ENCODE assay signal across 7 cellular contexts in genomic region chr3:49804141-49805041, GRCh38. TPM values are rescaled to one million over a fixed set of nuclear protein-coding genes. Genes with fewer than 3 reads are reported as not detected.
DNase-seq lines count a peak whose midpoint lies in the region; ATAC-seq, FAIRE-seq and TF ChIP-seq lines count a peak whose summit lies in the region.
"Had no signal": no experiment of that assay in that cellular context is flagged by ENCODE, and none has a peak within 500 bp of the region (broad histone marks: within the 10 kb centered on the region; RNA-seq: fewer than 3 reads in every experiment).

No MANE protein-coding gene starts in this region.

- POLR2A ChIA-PET in naive thymus-derived CD8-positive, alpha-beta T cell (lab: Charles Lee), result interaction anchor here (0.6 to 8.3 kb wide), 13 partner anchors 10 to 503 kb away, joined by 3 to 124 read pairs (median 7); partner anchors contain the start of genes IP6K1, MON1A, RBM6 and TRAIP

- TF ChIP-seq CTCF in astrocyte (IDR thresholded peaks at IDR 0.05; ENCODE audit: insufficient read depth, low read depth, low read length), result no peak

- peak; percentile 6 for TF ChIP-seq POLR2A in GM18526 (IDR thresholded peaks at IDR 0.05; ENCODE audit: extremely low read depth, insufficient read length)

- DNase-seq in astrocyte (ENCODE audit: low read depth), result no peak
- peak in 2 of 10 donors; percentile 15 to 29 for DNase-seq in naive thymus-derived CD8-positive, alpha-beta T cell
- DNase-seq in NCI-H2196 (lab: John Stamatoyannopoulos, UW; ENCODE audit: unreplicated experiment), result no peak
- DNase-seq in mesenteric fat pad (ENCODE audit: low spot score), result no peak

- H3K27ac ChIP-seq in astrocyte (ENCODE audit: low read depth, low read length), result no peak overlapping the region

- H3K36me3 Mint-ChIP-seq in astrocyte (ENCODE audit: low read depth, unreplicated experiment), result no peaks in the 10 kb centered on the region
- H3K36me3 Mint-ChIP-seq in naive thymus-derived CD8-positive, alpha-beta T cell, result peaks cover 0 to 12% (median 0%) of the 10 kb centered on the region in 3 donors

- no peak for FAIRE-seq in astrocyte (lab: Jason Lieb, UNC)

- H4K20me1 ChIP-seq in astrocyte (ENCODE audit: insufficient read depth, low read length), result peaks cover 3% of the 10 kb centered on the region

- no peak overlapping the region for H3K27ac Mint-ChIP-seq in astrocyte (ENCODE audit: unreplicated experiment)
- H3K27ac Mint-ChIP-seq in naive thymus-derived CD8-positive, alpha-beta T cell, result peak overlapping the region; percentile 83 to 96 (median 93)

- no peaks in the 10 kb centered on the region for H3K79me2 ChIP-seq in astrocyte (ENCODE audit: insufficient read depth, low read length)

- peak overlapping the region; percentile 100 for H3K4me2 ChIP-seq in astrocyte (ENCODE audit: low read length)

- no peaks in the 10 kb centered on the region for H3K27me3 ChIP-seq in astrocyte (ENCODE audit: insufficient read depth, low read length)

- no peaks in the 10 kb centered on the region for H3K36me3 ChIP-seq in astrocyte (ENCODE audit: insufficient read depth, low read length)

- peaks cover 18% of the 10 kb centered on the region for H3K27me3 Mint-ChIP-seq in astrocyte (ENCODE audit: low read depth, unreplicated experiment)
- H3K27me3 Mint-ChIP-seq in naive thymus-derived CD8-positive, alpha-beta T cell, result peaks cover 2 to 11% (median 9%) of the 10 kb centered on the region in 5 donors

- H3K9ac ChIP-seq in astrocyte (ENCODE audit: low read length), result peak overlapping the region; percentile 85

- peak overlapping the region; percentile 97 for H2AFZ ChIP-seq in astrocyte (ENCODE audit: low read depth, low read length)

- H3K4me3 ChIP-seq in astrocyte (ENCODE audit: insufficient read depth, low read depth, low read length), result no peak overlapping the region

- H3K4me1 Mint-ChIP-seq in astrocyte (ENCODE audit: low read depth, unreplicated experiment), result peaks cover 22% of the 10 kb centered on the region
- H3K4me1 Mint-ChIP-seq in naive thymus-derived CD8-positive, alpha-beta T cell, result peaks cover 34 to 65% (median 60%) of the 10 kb centered on the region in 4 donors

- ATAC-seq in naive thymus-derived CD8-positive, alpha-beta T cell, result no peak
- ATAC-seq in GM18498 (IDR thresholded peaks at IDR 0.05; ENCODE audit: unreplicated experiment), result no peak

- peak overlapping the region; percentile 72 for H3K4me3 Mint-ChIP-seq in astrocyte (ENCODE audit: unreplicated experiment)
- peak overlapping the region; percentile 71 to 95 (median 88) for H3K4me3 Mint-ChIP-seq in naive thymus-derived CD8-positive, alpha-beta T cell

- peaks cover 3% of the 10 kb centered on the region for H3K9me3 Mint-ChIP-seq in astrocyte (ENCODE audit: unreplicated experiment)
- H3K9me3 Mint-ChIP-seq in naive thymus-derived CD8-positive, alpha-beta T cell, result no peaks in the 10 kb centered on the region

- H3K4me1 ChIP-seq in astrocyte (ENCODE audit: insufficient read depth, low read length), result peaks cover 25% of the 10 kb centered on the region

- H3K9me3 ChIP-seq in astrocyte (ENCODE audit: insufficient read depth, low read depth, low read length), result no peaks in the 10 kb centered on the region

RNA-seq across cellular contexts. Expression of gene INKA1, which starts 1.3 kb away (rescaled TPM):
- 2.7 and 3.9 TPM in 2 replicates for total RNA-seq in astrocyte
- 1 to 10 TPM; 1.8 to 4.4 TPM for total RNA-seq in naive thymus-derived CD8-positive, alpha-beta T cell
- 1 to 10 TPM in 1 of 3 donors, under 1 TPM in 2; 0.33 to 3.5 (median 0.44) TPM for polyA plus RNA-seq in naive thymus-derived CD8-positive, alpha-beta T cell
- 3.2 TPM for total RNA-seq in mesenteric fat pad

RNA-seq across cellular contexts. Expression of gene CDHR4, which starts 4.7 kb away (rescaled TPM):
- total RNA-seq in astrocyte (not detected in 2 replicates), mesenteric fat pad (not detected)
- total RNA-seq in naive thymus-derived CD8-positive, alpha-beta T cell, result not detected
- polyA plus RNA-seq in naive thymus-derived CD8-positive, alpha-beta T cell, result not detected
- total RNA-seq: dermis microvascular lymphatic vessel endothelial cell had no signal

RNA-seq across cellular contexts. Expression of gene UBA7, which starts 9.4 kb away (rescaled TPM):
- 18.9 and 26.2 TPM in 2 replicates for total RNA-seq in astrocyte
- 100 to 1,000 TPM; 326 to 331 TPM for total RNA-seq in naive thymus-derived CD8-positive, alpha-beta T cell
- polyA plus RNA-seq in naive thymus-derived CD8-positive, alpha-beta T cell, result 10 to 100 TPM; 30.9 to 43.8 (median 33.5) TPM
- total RNA-seq in mesenteric fat pad, result 38.2 TPM

RNA-seq across cellular contexts. Expression of gene IP6K1, which starts 18.0 kb away (rescaled TPM):
- total RNA-seq in astrocyte (34.5 and 38.3 TPM in 2 replicates), mesenteric fat pad (35.4 TPM)
- 10 to 100 TPM; 49.9 to 53.4 TPM for total RNA-seq in naive thymus-derived CD8-positive, alpha-beta T cell
- polyA plus RNA-seq in naive thymus-derived CD8-positive, alpha-beta T cell, result 10 to 100 TPM; 11.7 to 26.0 (median 17.4) TPM

RNA-seq across cellular contexts. Expression of gene TRAIP, which starts 52.0 kb away (rescaled TPM):
- total RNA-seq in astrocyte, result 3.2 and 3.4 TPM in 2 replicates
- total RNA-seq in naive thymus-derived CD8-positive, alpha-beta T cell, result 1 to 10 TPM; 4.3 to 5.8 TPM
- 1 to 10 TPM; 1.3 to 2.0 (median 1.7) TPM for polyA plus RNA-seq in naive thymus-derived CD8-positive, alpha-beta T cell
- total RNA-seq in mesenteric fat pad, result 1.1 TPM
